Comparison of ENCODE assay signal across 1 cellular context in the genomic region with DNA sequence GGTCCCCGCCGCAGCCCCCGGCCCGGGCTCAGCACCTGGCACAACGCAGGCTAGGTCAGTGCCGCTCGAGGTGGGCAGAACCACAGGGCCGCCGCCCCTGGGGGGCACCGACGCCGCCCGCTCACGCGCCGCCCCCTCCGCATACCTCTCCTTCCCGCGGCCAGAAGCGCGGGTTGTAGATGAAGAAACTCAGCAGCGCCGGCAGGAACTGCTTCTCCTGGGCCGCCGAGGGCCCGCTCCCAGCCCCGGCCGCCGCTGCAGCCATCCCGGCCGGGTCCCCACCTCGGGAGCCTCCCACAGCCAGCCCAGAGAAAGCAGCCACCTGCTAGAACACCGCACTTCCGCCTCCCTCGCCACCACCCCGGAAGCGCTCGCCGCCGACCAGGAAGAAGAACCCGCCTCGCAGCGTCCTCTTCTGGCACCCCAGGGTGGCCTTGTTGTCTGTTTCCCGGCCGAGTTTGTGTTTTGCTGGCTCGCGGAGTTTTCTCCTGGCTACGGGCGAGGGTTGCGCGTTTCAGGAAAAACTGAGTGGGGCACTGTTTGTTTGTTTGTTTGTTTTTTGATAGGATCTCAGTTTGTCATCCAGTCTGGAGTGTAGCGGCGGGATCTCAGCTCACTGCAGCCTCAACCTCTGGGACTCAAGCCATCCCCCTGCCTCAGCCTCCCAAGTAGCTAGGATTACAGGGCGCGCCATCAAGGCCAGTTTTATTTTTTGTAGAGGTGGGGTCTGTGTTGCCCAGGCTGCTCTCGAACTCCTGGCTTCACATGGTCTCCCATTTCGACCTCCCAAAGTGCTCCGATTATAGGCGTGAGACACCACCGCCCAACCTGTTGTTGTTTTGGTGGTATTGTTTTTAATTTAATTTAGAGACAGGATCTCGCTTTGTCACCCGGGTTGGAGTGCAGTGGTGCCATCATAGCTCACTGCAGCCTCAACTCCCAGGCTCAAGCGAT.
TF ChIP-seq lines count a peak whose summit lies in the region.

No MANE protein-coding gene starts in this region.

TF ChIP-seq in HepG2, 621 proteins besides CTCF, POLR2A, EP300 and RAD21 (continued from another document and continues in another):
- TF ChIP-seq, protein P1, sequence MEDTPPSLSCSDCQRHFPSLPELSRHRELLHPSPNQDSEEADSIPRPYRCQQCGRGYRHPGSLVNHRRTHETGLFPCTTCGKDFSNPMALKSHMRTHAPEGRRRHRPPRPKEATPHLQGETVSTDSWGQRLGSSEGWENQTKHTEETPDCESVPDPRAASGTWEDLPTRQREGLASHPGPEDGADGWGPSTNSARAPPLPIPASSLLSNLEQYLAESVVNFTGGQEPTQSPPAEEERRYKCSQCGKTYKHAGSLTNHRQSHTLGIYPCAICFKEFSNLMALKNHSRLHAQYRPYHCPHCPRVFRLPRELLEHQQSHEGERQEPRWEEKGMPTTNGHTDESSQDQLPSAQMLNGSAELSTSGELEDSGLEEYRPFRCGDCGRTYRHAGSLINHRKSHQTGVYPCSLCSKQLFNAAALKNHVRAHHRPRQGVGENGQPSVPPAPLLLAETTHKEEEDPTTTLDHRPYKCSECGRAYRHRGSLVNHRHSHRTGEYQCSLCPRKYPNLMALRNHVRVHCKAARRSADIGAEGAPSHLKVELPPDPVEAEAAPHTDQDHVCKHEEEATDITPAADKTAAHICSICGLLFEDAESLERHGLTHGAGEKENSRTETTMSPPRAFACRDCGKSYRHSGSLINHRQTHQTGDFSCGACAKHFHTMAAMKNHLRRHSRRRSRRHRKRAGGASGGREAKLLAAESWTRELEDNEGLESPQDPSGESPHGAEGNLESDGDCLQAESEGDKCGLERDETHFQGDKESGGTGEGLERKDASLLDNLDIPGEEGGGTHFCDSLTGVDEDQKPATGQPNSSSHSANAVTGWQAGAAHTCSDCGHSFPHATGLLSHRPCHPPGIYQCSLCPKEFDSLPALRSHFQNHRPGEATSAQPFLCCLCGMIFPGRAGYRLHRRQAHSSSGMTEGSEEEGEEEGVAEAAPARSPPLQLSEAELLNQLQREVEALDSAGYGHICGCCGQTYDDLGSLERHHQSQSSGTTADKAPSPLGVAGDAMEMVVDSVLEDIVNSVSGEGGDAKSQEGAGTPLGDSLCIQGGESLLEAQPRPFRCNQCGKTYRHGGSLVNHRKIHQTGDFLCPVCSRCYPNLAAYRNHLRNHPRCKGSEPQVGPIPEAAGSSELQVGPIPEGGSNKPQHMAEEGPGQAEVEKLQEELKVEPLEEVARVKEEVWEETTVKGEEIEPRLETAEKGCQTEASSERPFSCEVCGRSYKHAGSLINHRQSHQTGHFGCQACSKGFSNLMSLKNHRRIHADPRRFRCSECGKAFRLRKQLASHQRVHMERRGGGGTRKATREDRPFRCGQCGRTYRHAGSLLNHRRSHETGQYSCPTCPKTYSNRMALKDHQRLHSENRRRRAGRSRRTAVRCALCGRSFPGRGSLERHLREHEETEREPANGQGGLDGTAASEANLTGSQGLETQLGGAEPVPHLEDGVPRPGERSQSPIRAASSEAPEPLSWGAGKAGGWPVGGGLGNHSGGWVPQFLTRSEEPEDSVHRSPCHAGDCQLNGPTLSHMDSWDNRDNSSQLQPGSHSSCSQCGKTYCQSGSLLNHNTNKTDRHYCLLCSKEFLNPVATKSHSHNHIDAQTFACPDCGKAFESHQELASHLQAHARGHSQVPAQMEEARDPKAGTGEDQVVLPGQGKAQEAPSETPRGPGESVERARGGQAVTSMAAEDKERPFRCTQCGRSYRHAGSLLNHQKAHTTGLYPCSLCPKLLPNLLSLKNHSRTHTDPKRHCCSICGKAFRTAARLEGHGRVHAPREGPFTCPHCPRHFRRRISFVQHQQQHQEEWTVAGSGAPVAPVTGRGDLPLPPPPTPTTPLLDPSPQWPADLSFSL (CRISPR knock-in tag; IDR thresholded peaks at IDR 0.05) = no peak
- peak; percentile 55; the same call in 1 of the 2 replicates for TF ChIP-seq FOXC1 (CRISPR knock-in tag; IDR thresholded peaks at IDR 0.05; ENCODE audit: borderline replicate concordance)
- no peak for TF ChIP-seq SIX4 (CRISPR knock-in tag; IDR thresholded peaks at IDR 0.05)
- peak; percentile 82; the same call in 1 of the 2 replicates for TF ChIP-seq ZMYM4 (CRISPR knock-in tag; IDR thresholded peaks at IDR 0.05)
- TF ChIP-seq ZNF607 (CRISPR knock-in tag; IDR thresholded peaks at IDR 0.05; ENCODE audit: borderline replicate concordance) = no peak
- no peak for TF ChIP-seq SIX1 (CRISPR knock-in tag; IDR thresholded peaks at IDR 0.05; ENCODE audit: borderline replicate concordance)
- TF ChIP-seq HDAC6 (IDR thresholded peaks at IDR 0.05; ENCODE audit: low read depth, low read length) = no peak
- no peak for TF ChIP-seq HMG20A (CRISPR knock-in tag; IDR thresholded peaks at IDR 0.05; ENCODE audit: borderline replicate concordance)
- no peak for TF ChIP-seq ZNF225 (CRISPR knock-in tag; IDR thresholded peaks at IDR 0.05)
- TF ChIP-seq, protein P2, sequence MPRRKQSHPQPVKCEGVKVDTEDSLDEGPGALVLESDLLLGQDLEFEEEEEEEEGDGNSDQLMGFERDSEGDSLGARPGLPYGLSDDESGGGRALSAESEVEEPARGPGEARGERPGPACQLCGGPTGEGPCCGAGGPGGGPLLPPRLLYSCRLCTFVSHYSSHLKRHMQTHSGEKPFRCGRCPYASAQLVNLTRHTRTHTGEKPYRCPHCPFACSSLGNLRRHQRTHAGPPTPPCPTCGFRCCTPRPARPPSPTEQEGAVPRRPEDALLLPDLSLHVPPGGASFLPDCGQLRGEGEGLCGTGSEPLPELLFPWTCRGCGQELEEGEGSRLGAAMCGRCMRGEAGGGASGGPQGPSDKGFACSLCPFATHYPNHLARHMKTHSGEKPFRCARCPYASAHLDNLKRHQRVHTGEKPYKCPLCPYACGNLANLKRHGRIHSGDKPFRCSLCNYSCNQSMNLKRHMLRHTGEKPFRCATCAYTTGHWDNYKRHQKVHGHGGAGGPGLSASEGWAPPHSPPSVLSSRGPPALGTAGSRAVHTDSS (CRISPR knock-in tag; conservative IDR thresholded peaks at IDR 0.05) = no peak
- TF ChIP-seq SMAD3 (CRISPR knock-in tag; IDR thresholded peaks at IDR 0.05) = 0 out of 2 replicates have a peak, but pooled peaks have one; percentile 44
- 0 out of 2 replicates have a peak, but pooled peaks have one; percentile 50 for TF ChIP-seq SRY (CRISPR knock-in tag; IDR thresholded peaks at IDR 0.05)
- TF ChIP-seq, protein P3, sequence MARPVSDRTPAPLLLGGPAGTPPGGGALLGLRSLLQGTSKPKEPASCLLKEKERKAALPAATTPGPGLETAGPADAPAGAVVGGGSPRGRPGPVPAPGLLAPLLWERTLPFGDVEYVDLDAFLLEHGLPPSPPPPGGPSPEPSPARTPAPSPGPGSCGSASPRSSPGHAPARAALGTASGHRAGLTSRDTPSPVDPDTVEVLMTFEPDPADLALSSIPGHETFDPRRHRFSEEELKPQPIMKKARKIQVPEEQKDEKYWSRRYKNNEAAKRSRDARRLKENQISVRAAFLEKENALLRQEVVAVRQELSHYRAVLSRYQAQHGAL (CRISPR knock-in tag; IDR thresholded peaks at IDR 0.05; ENCODE audit: not compliant biosample characterization) = no peak
- no peak for TF ChIP-seq ZNF558 (CRISPR knock-in tag; IDR thresholded peaks at IDR 0.05; ENCODE audit: borderline replicate concordance)
- TF ChIP-seq YEATS2 (CRISPR knock-in tag; IDR thresholded peaks at IDR 0.05; ENCODE audit: borderline replicate concordance) = peak; percentile 87
- no peak for TF ChIP-seq NR2F2 (IDR thresholded peaks at IDR 0.05; ENCODE audit: borderline replicate concordance, low read depth)
- TF ChIP-seq, protein P4, sequence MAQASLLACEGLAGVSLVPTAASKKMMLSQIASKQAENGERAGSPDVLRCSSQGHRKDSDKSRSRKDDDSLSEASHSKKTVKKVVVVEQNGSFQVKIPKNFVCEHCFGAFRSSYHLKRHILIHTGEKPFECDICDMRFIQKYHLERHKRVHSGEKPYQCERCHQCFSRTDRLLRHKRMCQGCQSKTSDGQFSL (CRISPR knock-in tag; IDR thresholded peaks at IDR 0.05) = no peak
- no peak for TF ChIP-seq ZNF720 (CRISPR knock-in tag; IDR thresholded peaks at IDR 0.05)
- TF ChIP-seq FOSL2 (CRISPR knock-in tag; IDR thresholded peaks at IDR 0.05) = peak; percentile 59
- TF ChIP-seq, protein P5, sequence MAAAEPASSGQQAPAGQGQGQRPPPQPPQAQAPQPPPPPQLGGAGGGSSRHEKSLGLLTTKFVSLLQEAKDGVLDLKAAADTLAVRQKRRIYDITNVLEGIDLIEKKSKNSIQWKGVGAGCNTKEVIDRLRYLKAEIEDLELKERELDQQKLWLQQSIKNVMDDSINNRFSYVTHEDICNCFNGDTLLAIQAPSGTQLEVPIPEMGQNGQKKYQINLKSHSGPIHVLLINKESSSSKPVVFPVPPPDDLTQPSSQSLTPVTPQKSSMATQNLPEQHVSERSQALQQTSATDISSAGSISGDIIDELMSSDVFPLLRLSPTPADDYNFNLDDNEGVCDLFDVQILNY (CRISPR knock-in tag; conservative IDR thresholded peaks at IDR 0.05) = no peak
- no peak for TF ChIP-seq MBNL3 (CRISPR knock-in tag; conservative IDR thresholded peaks at IDR 0.05)
- TF ChIP-seq, protein P6, sequence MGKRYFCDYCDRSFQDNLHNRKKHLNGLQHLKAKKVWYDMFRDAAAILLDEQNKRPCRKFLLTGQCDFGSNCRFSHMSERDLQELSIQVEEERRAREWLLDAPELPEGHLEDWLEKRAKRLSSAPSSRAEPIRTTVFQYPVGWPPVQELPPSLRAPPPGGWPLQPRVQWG (CRISPR knock-in tag; IDR thresholded peaks at IDR 0.05; ENCODE audit: borderline replicate concordance, low read depth) = no peak
- TF ChIP-seq, protein P7, sequence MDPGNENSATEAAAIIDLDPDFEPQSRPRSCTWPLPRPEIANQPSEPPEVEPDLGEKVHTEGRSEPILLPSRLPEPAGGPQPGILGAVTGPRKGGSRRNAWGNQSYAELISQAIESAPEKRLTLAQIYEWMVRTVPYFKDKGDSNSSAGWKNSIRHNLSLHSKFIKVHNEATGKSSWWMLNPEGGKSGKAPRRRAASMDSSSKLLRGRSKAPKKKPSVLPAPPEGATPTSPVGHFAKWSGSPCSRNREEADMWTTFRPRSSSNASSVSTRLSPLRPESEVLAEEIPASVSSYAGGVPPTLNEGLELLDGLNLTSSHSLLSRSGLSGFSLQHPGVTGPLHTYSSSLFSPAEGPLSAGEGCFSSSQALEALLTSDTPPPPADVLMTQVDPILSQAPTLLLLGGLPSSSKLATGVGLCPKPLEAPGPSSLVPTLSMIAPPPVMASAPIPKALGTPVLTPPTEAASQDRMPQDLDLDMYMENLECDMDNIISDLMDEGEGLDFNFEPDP (CRISPR knock-in tag; conservative IDR thresholded peaks at IDR 0.05) = 0 out of 2 replicates have a peak, but pooled peaks have one; percentile 25
- TF ChIP-seq, protein P8, sequence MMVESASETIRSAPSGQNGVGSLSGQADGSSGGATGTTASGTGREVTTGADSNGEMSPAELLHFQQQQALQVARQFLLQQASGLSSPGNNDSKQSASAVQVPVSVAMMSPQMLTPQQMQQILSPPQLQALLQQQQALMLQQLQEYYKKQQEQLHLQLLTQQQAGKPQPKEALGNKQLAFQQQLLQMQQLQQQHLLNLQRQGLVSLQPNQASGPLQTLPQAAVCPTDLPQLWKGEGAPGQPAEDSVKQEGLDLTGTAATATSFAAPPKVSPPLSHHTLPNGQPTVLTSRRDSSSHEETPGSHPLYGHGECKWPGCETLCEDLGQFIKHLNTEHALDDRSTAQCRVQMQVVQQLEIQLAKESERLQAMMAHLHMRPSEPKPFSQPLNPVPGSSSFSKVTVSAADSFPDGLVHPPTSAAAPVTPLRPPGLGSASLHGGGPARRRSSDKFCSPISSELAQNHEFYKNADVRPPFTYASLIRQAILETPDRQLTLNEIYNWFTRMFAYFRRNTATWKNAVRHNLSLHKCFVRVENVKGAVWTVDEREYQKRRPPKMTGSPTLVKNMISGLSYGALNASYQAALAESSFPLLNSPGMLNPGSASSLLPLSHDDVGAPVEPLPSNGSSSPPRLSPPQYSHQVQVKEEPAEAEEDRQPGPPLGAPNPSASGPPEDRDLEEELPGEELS (CRISPR knock-in tag; IDR thresholded peaks at IDR 0.05) = 0 out of 2 replicates have a peak, but pooled peaks have one; percentile 41
- 0 out of 2 replicates have a peak, but pooled peaks have one; percentile 20 for TF ChIP-seq ZNF749 (CRISPR knock-in tag; IDR thresholded peaks at IDR 0.05; ENCODE audit: borderline replicate concordance)
- no peak for TF ChIP-seq SP140L (CRISPR knock-in tag; IDR thresholded peaks at IDR 0.05; ENCODE audit: borderline replicate concordance)
- TF ChIP-seq, protein P9, sequence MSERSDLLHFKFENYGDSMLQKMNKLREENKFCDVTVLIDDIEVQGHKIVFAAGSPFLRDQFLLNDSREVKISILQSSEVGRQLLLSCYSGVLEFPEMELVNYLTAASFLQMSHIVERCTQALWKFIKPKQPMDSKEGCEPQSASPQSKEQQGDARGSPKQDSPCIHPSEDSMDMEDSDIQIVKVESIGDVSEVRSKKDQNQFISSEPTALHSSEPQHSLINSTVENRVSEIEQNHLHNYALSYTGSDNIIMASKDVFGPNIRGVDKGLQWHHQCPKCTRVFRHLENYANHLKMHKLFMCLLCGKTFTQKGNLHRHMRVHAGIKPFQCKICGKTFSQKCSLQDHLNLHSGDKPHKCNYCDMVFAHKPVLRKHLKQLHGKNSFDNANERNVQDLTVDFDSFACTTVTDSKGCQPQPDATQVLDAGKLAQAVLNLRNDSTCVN (CRISPR knock-in tag; IDR thresholded peaks at IDR 0.05; ENCODE audit: borderline replicate concordance) = peak; percentile 60; the same call in 1 of the 2 replicates
- TF ChIP-seq, protein P10, sequence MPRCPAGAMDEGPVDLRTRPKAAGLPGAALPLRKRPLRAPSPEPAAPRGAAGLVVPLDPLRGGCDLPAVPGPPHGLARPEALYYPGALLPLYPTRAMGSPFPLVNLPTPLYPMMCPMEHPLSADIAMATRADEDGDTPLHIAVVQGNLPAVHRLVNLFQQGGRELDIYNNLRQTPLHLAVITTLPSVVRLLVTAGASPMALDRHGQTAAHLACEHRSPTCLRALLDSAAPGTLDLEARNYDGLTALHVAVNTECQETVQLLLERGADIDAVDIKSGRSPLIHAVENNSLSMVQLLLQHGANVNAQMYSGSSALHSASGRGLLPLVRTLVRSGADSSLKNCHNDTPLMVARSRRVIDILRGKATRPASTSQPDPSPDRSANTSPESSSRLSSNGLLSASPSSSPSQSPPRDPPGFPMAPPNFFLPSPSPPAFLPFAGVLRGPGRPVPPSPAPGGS (CRISPR knock-in tag; IDR thresholded peaks at IDR 0.05) = peak; percentile 88
- TF ChIP-seq NFRKB (IDR thresholded peaks at IDR 0.05) = no peak
- TF ChIP-seq, protein P11, sequence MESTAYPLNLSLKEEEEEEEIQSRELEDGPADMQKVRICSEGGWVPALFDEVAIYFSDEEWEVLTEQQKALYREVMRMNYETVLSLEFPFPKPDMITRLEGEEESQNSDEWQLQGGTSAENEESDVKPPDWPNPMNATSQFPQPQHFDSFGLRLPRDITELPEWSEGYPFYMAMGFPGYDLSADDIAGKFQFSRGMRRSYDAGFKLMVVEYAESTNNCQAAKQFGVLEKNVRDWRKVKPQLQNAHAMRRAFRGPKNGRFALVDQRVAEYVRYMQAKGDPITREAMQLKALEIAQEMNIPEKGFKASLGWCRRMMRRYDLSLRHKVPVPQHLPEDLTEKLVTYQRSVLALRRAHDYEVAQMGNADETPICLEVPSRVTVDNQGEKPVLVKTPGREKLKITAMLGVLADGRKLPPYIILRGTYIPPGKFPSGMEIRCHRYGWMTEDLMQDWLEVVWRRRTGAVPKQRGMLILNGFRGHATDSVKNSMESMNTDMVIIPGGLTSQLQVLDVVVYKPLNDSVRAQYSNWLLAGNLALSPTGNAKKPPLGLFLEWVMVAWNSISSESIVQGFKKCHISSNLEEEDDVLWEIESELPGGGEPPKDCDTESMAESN (CRISPR knock-in tag; conservative IDR thresholded peaks at IDR 0.05) = peak; percentile 51; the same call in 1 of the 2 replicates
- peak; percentile 80 for TF ChIP-seq KAT7 (CRISPR knock-in tag; IDR thresholded peaks at IDR 0.05; ENCODE audit: borderline replicate concordance)
- TF ChIP-seq NCOA5 (CRISPR knock-in tag; IDR thresholded peaks at IDR 0.05) = no peak
- TF ChIP-seq ZNF883 (CRISPR knock-in tag; IDR thresholded peaks at IDR 0.05; ENCODE audit: not compliant biosample characterization) = peak; percentile 40
